In genomic region chr17:38590988-38591758, GRCh38 we compare ENCODE assay signal across 9 cellular contexts. TPM values are rescaled to one million over a fixed set of nuclear protein-coding genes. Genes with fewer than 3 reads are reported as not detected.
DNase-seq lines count a peak whose midpoint lies in the region; ATAC-seq and TF ChIP-seq lines count a peak whose summit lies in the region.
"Had no signal": no experiment of that assay in that cellular context is flagged by ENCODE, and none has a peak within 500 bp of the region (broad histone marks: within the 10 kb centered on the region; RNA-seq: fewer than 3 reads in every experiment).

No MANE protein-coding gene starts in this region.

- no peak for TF ChIP-seq CTCF in BE2C (IDR thresholded peaks at IDR 0.05; ENCODE audit: low read depth, low read length)
- no peak for TF ChIP-seq CTCF in IMR-90 (conservative IDR thresholded peaks at IDR 0.05; ENCODE audit: low read depth, low read length)

- H4K91ac ChIP-seq in IMR-90 (ENCODE audit: insufficient read depth, low read depth, low read length), result no peak overlapping the region

- no peak overlapping the region for H3K4me3 ChIP-seq in BE2C (ENCODE audit: low read depth, low read length)
- H3K4me3 ChIP-seq in IMR-90 (ENCODE audit: insufficient read depth, low read depth, low read length), result no peak overlapping the region

- H3K36me3 ChIP-seq in BE2C (no peaks in the 10 kb centered on the region), IMR-90 (ENCODE audit: control insufficient read depth, insufficient read depth, low read length) (no peaks in the 10 kb centered on the region)

- TF ChIP-seq RAD21 in IMR-90 (IDR thresholded peaks at IDR 0.05; ENCODE audit: low read length), result no peak

- DNase-seq in BE2C, result peak; percentile 44
- DNase-seq in IMR-90, result no peak
- peak; percentile 14 for DNase-seq in OCI-M1 (lab: John Stamatoyannopoulos, UW)
- DNase-seq in glomerular visceral epithelial cell (ENCODE audit: extremely low spot score), result peak; percentile 47
- DNase-seq in activated CD8-positive, alpha-beta memory T cell treated with anti-CD3 and anti-CD28 coated beads, Interleukin-2, amount 50 U/mL, for 4 hours, result no peak
- DNase-seq in NCI-H2107 treated with DMSO at 0.1 percent for 48 hours (lab: John Stamatoyannopoulos, UW; ENCODE audit: unreplicated experiment), result no peak
- no peak for DNase-seq in DMS79 (lab: John Stamatoyannopoulos, UW)

- ATAC-seq in IMR-90 (ENCODE audit: low read depth) (no peak), HG03045 (IDR thresholded peaks at IDR 0.05; ENCODE audit: unreplicated experiment) (no peak)

- no peak overlapping the region for H3K56ac ChIP-seq in IMR-90 (ENCODE audit: extremely low read depth, insufficient read depth, low read length)

- CTCF ChIA-PET in IMR-90 (lab: Yijun Ruan, JAX), result interaction anchor here (0.5 kb wide), 1 partner anchor 11 kb away, joined by 3 read pairs; no protein-coding TSS in a partner anchor

- H4K20me1 ChIP-seq in IMR-90 (ENCODE audit: insufficient read depth, low read length), result no peaks in the 10 kb centered on the region

- no peak for TF ChIP-seq POLR2A in IMR-90 (IDR thresholded peaks at IDR 0.05; ENCODE audit: low read depth, low read length)

- 61% methylated on average over 3 of the region's 6 CpGs; no CpG with 5 or more reads in 1 of the 2 experiments for WGBS in IMR-90 (ENCODE audit: extremely low coverage in 2 of 2, insufficient read length in 1 of 2), 2 experiments

- H3K14ac ChIP-seq in IMR-90 (replicated peaks; ENCODE audit: low read depth, low read length), result no peak overlapping the region

- H2AFZ ChIP-seq in IMR-90 (replicated peaks; ENCODE audit: low read length, poor library complexity), result no peak overlapping the region

- peaks cover 22% of the 10 kb centered on the region for H3K4me1 ChIP-seq in BE2C
- no peaks in the 10 kb centered on the region for H3K4me1 ChIP-seq in IMR-90 (ENCODE audit: control insufficient read depth, insufficient read depth, low read length)

- no peak overlapping the region for H4K5ac ChIP-seq in IMR-90 (ENCODE audit: low read depth, low read length)

- H3K27me3 ChIP-seq in BE2C (no peaks in the 10 kb centered on the region), IMR-90 (ENCODE audit: control insufficient read depth, insufficient read depth, low read length) (peaks cover 96% of the 10 kb centered on the region)

- no peaks in the 10 kb centered on the region for H3K9me1 ChIP-seq in IMR-90 (ENCODE audit: insufficient read depth, low read length)

- no peak overlapping the region for H3K23ac ChIP-seq in IMR-90 (ENCODE audit: low read depth, low read length)

- no peaks in the 10 kb centered on the region for H3K9me3 ChIP-seq in BE2C
- no peaks in the 10 kb centered on the region for H3K9me3 ChIP-seq in IMR-90 (ENCODE audit: control insufficient read depth, insufficient read depth, low read length)

- peak overlapping the region; percentile 13 for H2AK9ac ChIP-seq in IMR-90 (replicated peaks; ENCODE audit: low read depth, low read length, poor library complexity)

- no peak overlapping the region for H3K18ac ChIP-seq in IMR-90 (ENCODE audit: low read depth, low read length)

- H3K9ac ChIP-seq in IMR-90 (ENCODE audit: low read depth, low read length), result no peak overlapping the region

- BruUV-seq in IMR-90 (replicated peaks; lab: Mats Ljungman, UMichigan), result no TSS peak

- H3K27ac ChIP-seq in IMR-90 (ENCODE audit: insufficient read depth, low read length), result no peak overlapping the region

- intact Hi-C loops in IMR-90 (cut with micrococcal nuclease), result no loop called here

- no peak overlapping the region for H2BK120ac ChIP-seq in IMR-90 (ENCODE audit: low read depth, low read length)

- H2AK5ac ChIP-seq in IMR-90 (ENCODE audit: low read depth, low read length), result no peak overlapping the region

- H3K79me1 ChIP-seq in IMR-90 (ENCODE audit: low read depth in 1 of 2, low read length in 2 of 2), result no peaks in the 10 kb centered on the region

- no peak overlapping the region for H3K4ac ChIP-seq in IMR-90 (ENCODE audit: low read depth, low read length)

- H2BK15ac ChIP-seq in IMR-90 (ENCODE audit: low read depth, low read length), result no peak overlapping the region

- dilution Hi-C loops in IMR-90 (cut with HindIII; ENCODE audit: low sequenced_read_pairs, unreplicated experiment), result no loop called here

- POLR2A ChIA-PET in IMR-90 (lab: Charles Lee; ENCODE audit: unreplicated experiment), result no interaction called here

- H3K4me2 ChIP-seq in IMR-90 (ENCODE audit: low read depth, low read length), result no peak overlapping the region

- in situ Hi-C loops in IMR-90 (cut with MboI; ENCODE audit: low sequenced_read_pairs), result no loop called here

- H2BK5ac ChIP-seq in IMR-90 (ENCODE audit: low read depth, low read length, poor library complexity, severe bottlenecking), result no peak overlapping the region

- H2BK20ac ChIP-seq in IMR-90 (ENCODE audit: low read depth, low read length), result no peak overlapping the region

- H4K8ac ChIP-seq in IMR-90 (ENCODE audit: low read depth in 2 of 2, low read length in 2 of 2), result no peak overlapping the region

TF ChIP-seq in IMR-90, 13 proteins besides CTCF, POLR2A, EP300 and RAD21:
- TF ChIP-seq RFX5 (IDR thresholded peaks at IDR 0.05; ENCODE audit: low read depth, low read length), result no peak
- no peak for TF ChIP-seq SMC3 (IDR thresholded peaks at IDR 0.05; ENCODE audit: low read depth, low read length)
- TF ChIP-seq BHLHE40 (IDR thresholded peaks at IDR 0.05; ENCODE audit: low read depth, low read length), result no peak
- no peak for TF ChIP-seq CHD1 (IDR thresholded peaks at IDR 0.05; ENCODE audit: low read depth, low read length)
- TF ChIP-seq NFE2L2 (IDR thresholded peaks at IDR 0.05; ENCODE audit: low read depth, low read length), result no peak
- no peak for TF ChIP-seq MXI1 (IDR thresholded peaks at IDR 0.05; ENCODE audit: borderline replicate concordance, low read depth, low read length)
- TF ChIP-seq USF2 (IDR thresholded peaks at IDR 0.05; ENCODE audit: low read depth, low read length), result no peak
- no peak for TF ChIP-seq MAZ (IDR thresholded peaks at IDR 0.05; ENCODE audit: borderline replicate concordance, low read depth, low read length)
- TF ChIP-seq RCOR1 (IDR thresholded peaks at IDR 0.05; ENCODE audit: insufficient replicate concordance, low read length), result no peak
- no peak for TF ChIP-seq ELK1 (IDR thresholded peaks at IDR 0.05; ENCODE audit: borderline replicate concordance, low read depth, low read length)
- no peak for TF ChIP-seq MAFK (IDR thresholded peaks at IDR 0.05; ENCODE audit: low read depth, low read length)
- TF ChIP-seq CEBPB (IDR thresholded peaks at IDR 0.05; ENCODE audit: low read depth, low read length), result no peak

RNA-seq across cellular contexts. Expression of gene SRCIN1, which starts 14.6 kb away (rescaled TPM):
- polyA plus RNA-seq in BE2C (2012; ENCODE audit: insufficient read depth, insufficient read length, low read depth), result 58.7 TPM
- total RNA-seq in IMR-90 (2012; rRNA removed), result not detected in 2 replicates
- polyA plus RNA-seq in IMR-90 (2012; rRNA removed), result not detected in 2 replicates
- polyA plus RNA-seq in IMR-90 (2012; cell fraction: cytosol; rRNA removed), result 0.01 TPM in 1 of 2 replicates, not detected in the other
- polyA plus RNA-seq in IMR-90 (2012; cell fraction: nucleus; rRNA removed; ENCODE audit: low replicate concordance), result 0.13 and 0.15 TPM in 2 replicates
- polyA plus RNA-seq: BJ had no signal

Comparison
In these comparisons a context has a peak if more than half of its experiments do, and no peak if none do; other contexts are left out.
1. DNase-seq: peak in BE2C (single experiment), OCI-M1 (single experiment) and glomerular visceral epithelial cell (single experiment); none in IMR-90 (single experiment), activated CD8-positive, alpha-beta memory T cell treated with anti-CD3 and anti-CD28 coated beads, Interleukin-2, amount 50 U/mL, for 4 hours (single experiment), NCI-H2107 treated with DMSO at 0.1 percent for 48 hours (single experiment) and DMS79 (single experiment).